Comparison of ENCODE assay signal across 20 cellular contexts in genomic region chr10:91864744-91865143, GRCh38. TPM values are rescaled to one million over a fixed set of nuclear protein-coding genes. Genes with fewer than 3 reads are reported as not detected.
DNase-seq lines count a peak whose midpoint lies in the region; ATAC-seq and TF ChIP-seq lines count a peak whose summit lies in the region.
"Had no signal": no experiment of that assay in that cellular context is flagged by ENCODE, and none has a peak within 500 bp of the region (broad histone marks: within the 10 kb centered on the region; RNA-seq: fewer than 3 reads in every experiment).

No MANE protein-coding gene starts in this region.

- TF ChIP-seq RAD21 in IMR-90 (IDR thresholded peaks at IDR 0.05; ENCODE audit: low read length) = no peak

- no peak overlapping the region for H2BK15ac ChIP-seq in IMR-90 (ENCODE audit: low read depth, low read length)

- no peak overlapping the region for H2AFZ ChIP-seq in IMR-90 (replicated peaks; ENCODE audit: low read length, poor library complexity)

- TF ChIP-seq EP300 in esophagus muscularis mucosa (IDR thresholded peaks at IDR 0.05) = no peak

- TF ChIP-seq POLR2A in IMR-90 (IDR thresholded peaks at IDR 0.05; ENCODE audit: low read depth, low read length) = no peak
- TF ChIP-seq POLR2A in esophagus muscularis mucosa (IDR thresholded peaks at IDR 0.05; ENCODE audit: low read depth) = no peak

- dilution Hi-C loops in IMR-90 (cut with HindIII; ENCODE audit: low sequenced_read_pairs, unreplicated experiment) = no loop called here

- H3K9ac ChIP-seq in IMR-90 (ENCODE audit: low read depth, low read length) = no peak overlapping the region
- H3K9ac ChIP-seq: KMS-11, SK-N-SH had no signal

- H4K91ac ChIP-seq in IMR-90 (ENCODE audit: insufficient read depth, low read depth, low read length) = no peak overlapping the region

- no peaks in the 10 kb centered on the region for H3K79me1 ChIP-seq in IMR-90 (ENCODE audit: low read depth in 1 of 2, low read length in 2 of 2)

- H3K23ac ChIP-seq in IMR-90 (ENCODE audit: low read depth, low read length) = no peak overlapping the region

- no peak overlapping the region for H3K4me3 ChIP-seq in IMR-90 (ENCODE audit: insufficient read depth, low read depth, low read length)
- H3K4me3 ChIP-seq in fibroblast of mammary gland (ENCODE audit: control insufficient read depth, low read depth, low read length) = no peak overlapping the region
- no peak overlapping the region for H3K4me3 ChIP-seq in esophagus muscularis mucosa

- H2AK9ac ChIP-seq in IMR-90 (replicated peaks; ENCODE audit: low read depth, low read length, poor library complexity) = no peak overlapping the region

- CTCF ChIA-PET in IMR-90 (lab: Yijun Ruan, JAX) = interaction anchor here (0.5 to 1.3 kb wide), 4 partner anchors 48 to 571 kb away, joined by 3 to 9 read pairs (median 3); no protein-coding TSS in a partner anchor

- no peak overlapping the region for H3K18ac ChIP-seq in IMR-90 (ENCODE audit: low read depth, low read length)

- no peak overlapping the region for H4K8ac ChIP-seq in IMR-90 (ENCODE audit: low read depth in 2 of 2, low read length in 2 of 2)

- H4K20me1 ChIP-seq in IMR-90 (ENCODE audit: insufficient read depth, low read length) = no peaks in the 10 kb centered on the region

- no CpG with 5 or more reads among the region's 2 CpGs for WGBS in IMR-90 (ENCODE audit: extremely low coverage in 2 of 2, insufficient read length in 1 of 2), 2 experiments
- WGBS in esophagus muscularis mucosa = 80% methylated on average over 2 of the region's 2 CpGs

- H3K9me1 ChIP-seq in IMR-90 (ENCODE audit: insufficient read depth, low read length) = no peaks in the 10 kb centered on the region; the same call in 1 of the 2 replicates

- peak; percentile 76 for ATAC-seq in IMR-90 (ENCODE audit: low read depth)
- no peak for ATAC-seq in GM21529 (IDR thresholded peaks at IDR 0.05; ENCODE audit: unreplicated experiment)

- no peak overlapping the region for H3K4me2 ChIP-seq in IMR-90 (ENCODE audit: low read depth, low read length)
- H3K4me2 ChIP-seq: KMS-11, SK-N-SH had no signal

- no peak overlapping the region for H3K56ac ChIP-seq in IMR-90 (ENCODE audit: extremely low read depth, insufficient read depth, low read length)

- H3K9me3 ChIP-seq in IMR-90 (ENCODE audit: control insufficient read depth, insufficient read depth, low read length) (no peaks in the 10 kb centered on the region), esophagus muscularis mucosa (no peaks in the 10 kb centered on the region)
- H3K9me3 ChIP-seq: SK-N-SH had no signal

- H3K27me3 ChIP-seq in IMR-90 (ENCODE audit: control insufficient read depth, insufficient read depth, low read length) (no peaks in the 10 kb centered on the region), esophagus muscularis mucosa (no peaks in the 10 kb centered on the region)

- H3K4ac ChIP-seq in IMR-90 (ENCODE audit: low read depth, low read length) = no peak overlapping the region

- intact Hi-C loops in IMR-90 (cut with micrococcal nuclease) (loop anchor here (2.0 to 10.0 kb wide), 3 partner anchors 37 to 100 kb away; partner anchors contain the start of gene FGFBP3), esophagus muscularis mucosa (cut with DNase I) (no loop called here)

- H2BK20ac ChIP-seq in IMR-90 (ENCODE audit: low read depth, low read length) = no peak overlapping the region

- BruUV-seq in IMR-90 (replicated peaks; lab: Mats Ljungman, UMichigan) = no TSS peak

- H3K4me1 ChIP-seq in IMR-90 (ENCODE audit: control insufficient read depth, insufficient read depth, low read length) (peaks cover 4% of the 10 kb centered on the region), esophagus muscularis mucosa (no peaks in the 10 kb centered on the region)

- in situ Hi-C loops in IMR-90 (cut with MboI; ENCODE audit: low sequenced_read_pairs) = no loop called here

- no peak overlapping the region for H4K5ac ChIP-seq in IMR-90 (ENCODE audit: low read depth, low read length)

- no peak overlapping the region for H2AK5ac ChIP-seq in IMR-90 (ENCODE audit: low read depth, low read length)

- peak; percentile 9 for DNase-seq in EL
- DNase-seq in IMR-90 = peak; percentile 65
- peak; percentile 25 for DNase-seq in fibroblast of mammary gland (ENCODE audit: low read depth)
- no peak for DNase-seq in DMS 273 treated with DMSO at 0.1 percent for 48 hours (lab: John Stamatoyannopoulos, UW)
- DNase-seq in esophagus muscularis mucosa (ENCODE audit: extremely low spot score) = no peak
- no peak for DNase-seq in NCI-H2171 (lab: John Stamatoyannopoulos, UW)
- DNase-seq: ACHN; AML-193; COR-L47; GOT3; NCI-H1417; NCI-H187; NCI-H526 treated with DMSO at 0.1 percent for 48 hours; NK-92 treated with Interleukin-12 subunit alpha and Interleukin-12 subunit beta, amount 100 ng/mL, for 24 hours; SHP77; SK-N-SH had no signal

- no peak overlapping the region for H3K14ac ChIP-seq in IMR-90 (replicated peaks; ENCODE audit: low read depth, low read length)

- H3K36me3 ChIP-seq in IMR-90 (ENCODE audit: control insufficient read depth, insufficient read depth, low read length) = peaks cover 5% of the 10 kb centered on the region
- peaks cover 28 to 58% (median 49%) of the 10 kb centered on the region in 4 donors for H3K36me3 ChIP-seq in esophagus muscularis mucosa

- peak overlapping the region; percentile 22; the same call in 1 of the 2 replicates for H3K27ac ChIP-seq in 22Rv1
- H3K27ac ChIP-seq in IMR-90 (ENCODE audit: insufficient read depth, low read length) = no peak overlapping the region
- H3K27ac ChIP-seq in esophagus muscularis mucosa (replicated peaks in 1 of 4) = no peak overlapping the region
- H3K27ac ChIP-seq: C4-2B, KMS-11 had no signal

- H2BK5ac ChIP-seq in IMR-90 (ENCODE audit: low read depth, low read length, poor library complexity, severe bottlenecking) = no peak overlapping the region

- POLR2A ChIA-PET in IMR-90 (lab: Charles Lee; ENCODE audit: unreplicated experiment) = interaction anchor here (0.6 kb wide), 1 partner anchor 147 kb away, joined by 3 read pairs; no protein-coding TSS in a partner anchor

- TF ChIP-seq CTCF in 22Rv1 (IDR thresholded peaks at IDR 0.05) (no peak), IMR-90 (conservative IDR thresholded peaks at IDR 0.05; ENCODE audit: low read depth, low read length) (no peak), fibroblast of mammary gland (conservative IDR thresholded peaks at IDR 0.05; ENCODE audit: control insufficient read depth, insufficient read depth, low read depth, low read length) (no peak), esophagus muscularis mucosa (IDR thresholded peaks at IDR 0.05) (no peak)

- H2BK120ac ChIP-seq in IMR-90 (ENCODE audit: low read depth, low read length) = no peak overlapping the region

TF ChIP-seq in IMR-90, 13 proteins besides CTCF, POLR2A, EP300 and RAD21:
- TF ChIP-seq FOS (IDR thresholded peaks at IDR 0.05; ENCODE audit: low read depth, low read length) = peak; percentile 41; the same call in 1 of the 2 replicates
- 0 out of 2 replicates have a peak, but pooled peaks have one; percentile 17 for TF ChIP-seq MAFK (IDR thresholded peaks at IDR 0.05; ENCODE audit: low read depth, low read length)
- peak; percentile 85 for TF ChIP-seq CEBPB (IDR thresholded peaks at IDR 0.05; ENCODE audit: low read depth, low read length)
- no peak for TF ChIP-seq MXI1 (IDR thresholded peaks at IDR 0.05; ENCODE audit: borderline replicate concordance, low read depth, low read length)

RNA-seq across cellular contexts. Expression of gene FGFBP3, which starts 44.5 kb away (rescaled TPM):
- total RNA-seq in IMR-90 (2012; rRNA removed) (under 0.01 and 0.28 TPM in 2 replicates), esophagus muscularis mucosa (1 to 10 TPM in 2 of 4 donors, under 1 TPM in 2; 0.58 to 1.7 (median 0.85) TPM)
- 0.34 and 0.36 TPM in 2 replicates for polyA plus RNA-seq in IMR-90 (2012; rRNA removed)
- 0.25 and 0.43 TPM in 2 replicates for polyA plus RNA-seq in IMR-90 (2012; cell fraction: cytosol; rRNA removed)
- 0.30 TPM in 2 replicates for polyA plus RNA-seq in IMR-90 (2012; cell fraction: nucleus; rRNA removed; ENCODE audit: low replicate concordance)

RNA-seq across cellular contexts. Expression of gene BTAF1, which starts 58.8 kb away (rescaled TPM):
- 42.3 and 48.0 TPM in 2 replicates for total RNA-seq in IMR-90 (2012; rRNA removed)
- polyA plus RNA-seq in IMR-90 (2012; rRNA removed) = 12.1 and 15.0 TPM in 2 replicates
- polyA plus RNA-seq in IMR-90 (2012; cell fraction: cytosol; rRNA removed) = 1.0 and 1.3 TPM in 2 replicates
- 12.3 and 110 TPM in 2 replicates for polyA plus RNA-seq in IMR-90 (2012; cell fraction: nucleus; rRNA removed; ENCODE audit: low replicate concordance)
- 10 to 100 TPM; 20.7 to 48.6 (median 26.1) TPM for total RNA-seq in esophagus muscularis mucosa

Comparison
In these comparisons a context has a peak if more than half of its experiments do, and no peak if none do; other contexts are left out.
1. DNase-seq: peak in EL (single experiment), IMR-90 (single experiment) and fibroblast of mammary gland (single experiment); none in DMS 273 treated with DMSO at 0.1 percent for 48 hours (single experiment), esophagus muscularis mucosa (single experiment) and NCI-H2171 (single experiment).